ENCODE assay signal across 25 cellular contexts in genomic region chr2:20689428-20690264, GRCh38. TPM values are rescaled to one million over a fixed set of nuclear protein-coding genes. Genes with fewer than 3 reads are reported as not detected.
"Had no signal": no experiment of that assay in that cellular context is flagged by ENCODE, and none has a peak within 500 bp of the region (broad histone marks: within the 10 kb centered on the region; RNA-seq: fewer than 3 reads in every experiment).

No MANE protein-coding gene starts in this region.

- H3K27me3 ChIP-seq: heart left ventricle, neural progenitor cell, testis, transverse colon had no signal

- H3K9me3 ChIP-seq: testis, transverse colon had no signal

- H3K27ac ChIP-seq: heart left ventricle, neural progenitor cell, testis, transverse colon had no signal

- DNase-seq: activated CD4-positive, alpha-beta memory T cell treated with anti-CD3 and anti-CD28 coated beads, Interleukin-2, amount 10 ng/mL, durations not matched to agents 7 days and 5 days; activated CD4-positive, alpha-beta T cell treated with anti-CD3 and anti-CD28 coated beads for 1 hour; activated CD4-positive, alpha-beta T cell treated with anti-CD3 and anti-CD28 coated beads, Interleukin-2, amount 10 ng/mL, durations not matched to agents 7 days and 5 days; activated CD8-positive, alpha-beta memory T cell treated with anti-CD3 and anti-CD28 coated beads, Interleukin-2, amount 50 U/mL, for 48 hours; activated gamma-delta T cell treated with Interleukin-2 at 50 U/mL for 16 hours; activated naive CD8-positive, alpha-beta T cell treated with anti-CD3 and anti-CD28 coated beads, Interleukin-2, amount 50 U/mL, for 24 hours; activated T-cell treated with anti-CD3 and anti-CD28 coated beads, Interleukin-2, amount 50 U/mL, for 24 hours; dermis blood vessel endothelial cell; effector CD8-positive, alpha-beta T cell; erythroblast; foreskin fibroblast; heart left ventricle; left ventricle myocardium superior; midbrain; natural killer cell; occipital lobe; right cardiac atrium; stimulated activated CD4-positive, alpha-beta T cell treated with anti-CD3 and anti-CD28 coated beads, Interleukin-2, amount 100 ng/mL, for 48 hours; stimulated activated naive CD4-positive, alpha-beta T cell treated with Interleukin-2 at 50 U/mL for 16 hours; T-helper 2 cell; testis; transverse colon had no signal

- ATAC-seq: activated naive CD8-positive, alpha-beta T cell treated with anti-CD3 and anti-CD28 coated beads, Interleukin-2, amount 50 U/mL, for 24 hours; heart left ventricle; left ventricle myocardium superior; SK-N-SH treated with all-trans-retinoic acid at 6 μM for 48 hours; WTC11 had no signal

- H3K4me1 ChIP-seq: heart left ventricle, neural progenitor cell, testis had no signal

- H3K4me3 ChIP-seq: heart left ventricle, neural progenitor cell, testis, transverse colon had no signal

- H3K36me3 ChIP-seq: neural progenitor cell had no signal

RNA-seq across cellular contexts. Expression of gene GDF7, which starts 22.7 kb away (rescaled TPM):
- total RNA-seq: activated CD4-positive, alpha-beta memory T cell treated with anti-CD3 and anti-CD28 coated beads, Interleukin-2, amount 10 ng/mL, durations not matched to agents 7 days and 5 days; activated CD4-positive, alpha-beta T cell treated with anti-CD3 and anti-CD28 coated beads, Interleukin-2, amount 10 ng/mL, durations not matched to agents 7 days and 5 days had no signal
